ENCODE assay signal across 24 cellular contexts in the genomic region with DNA sequence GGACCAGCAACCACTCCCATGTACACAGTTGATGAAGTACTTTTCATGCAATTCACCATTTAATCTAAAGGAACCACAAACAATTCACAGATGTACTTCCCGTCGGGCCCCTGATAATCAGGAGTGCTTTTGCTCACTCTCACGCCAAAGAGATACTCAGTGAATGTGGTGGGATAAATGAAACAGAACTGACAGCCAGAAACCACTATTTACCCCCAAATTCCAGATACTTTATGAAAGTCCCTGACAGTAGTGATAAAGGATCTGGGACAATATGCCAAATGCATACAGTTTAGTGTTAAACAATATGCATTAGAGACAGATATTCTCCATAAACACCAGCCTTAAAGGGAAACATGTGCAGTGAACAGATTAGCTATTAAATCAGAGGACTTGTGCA.
DNase-seq lines count a peak whose midpoint lies in the region; ATAC-seq, FAIRE-seq and TF ChIP-seq lines count a peak whose summit lies in the region.
"Had no signal": no experiment of that assay in that cellular context is flagged by ENCODE, and none has a peak within 500 bp of the region (broad histone marks: within the 10 kb centered on the region; RNA-seq: fewer than 3 reads in every experiment).

No MANE protein-coding gene starts in this region.

- no peak for TF ChIP-seq CTCF in SK-N-SH (IDR thresholded peaks at IDR 0.05)
- no peak for TF ChIP-seq CTCF in astrocyte (IDR thresholded peaks at IDR 0.05; ENCODE audit: insufficient read depth, low read depth, low read length)
- no peak for TF ChIP-seq CTCF in mesothelial cell of epicardium (IDR thresholded peaks at IDR 0.05; ENCODE audit: unreplicated experiment)

- no peaks in the 10 kb centered on the region for H3K27me3 Mint-ChIP-seq in astrocyte (ENCODE audit: low read depth, unreplicated experiment)
- no peaks in the 10 kb centered on the region for H3K27me3 Mint-ChIP-seq in mesothelial cell of epicardium (ENCODE audit: low read depth)
- H3K27me3 Mint-ChIP-seq: CD4-positive, alpha-beta T cell had no signal

- no peak overlapping the region for H2AFZ ChIP-seq in SK-N-SH (ENCODE audit: low read depth)
- no peak overlapping the region for H2AFZ ChIP-seq in astrocyte (ENCODE audit: low read depth, low read length)

- H3K9me2 ChIP-seq in SK-N-SH = no peaks in the 10 kb centered on the region

- H3K9me3 Mint-ChIP-seq in astrocyte (ENCODE audit: unreplicated experiment) (peaks cover 3% of the 10 kb centered on the region), mesothelial cell of epicardium (peaks cover 6% of the 10 kb centered on the region)
- H3K9me3 Mint-ChIP-seq: CD4-positive, alpha-beta T cell had no signal

- H3K36me3 Mint-ChIP-seq in astrocyte (ENCODE audit: low read depth, unreplicated experiment) (peaks cover 16% of the 10 kb centered on the region), mesothelial cell of epicardium (peaks cover 17% of the 10 kb centered on the region)

- H3K4me1 Mint-ChIP-seq in astrocyte (ENCODE audit: low read depth, unreplicated experiment) (peaks cover 59% of the 10 kb centered on the region), mesothelial cell of epicardium (peaks cover 19% of the 10 kb centered on the region)

- H4K20me1 ChIP-seq in SK-N-SH (ENCODE audit: insufficient read depth) (peaks cover 4% of the 10 kb centered on the region; the same call in 1 of the 2 replicates), astrocyte (ENCODE audit: insufficient read depth, low read length) (peaks cover 7% of the 10 kb centered on the region)
- H4K20me1 ChIP-seq: BLaER1 had no signal

- POLR2A ChIA-PET in SK-N-SH (lab: Yijun Ruan, JAX) = interaction anchor here (1.0 to 1.4 kb wide), 3 partner anchors 9 to 93 kb away, joined by 3 to 6 read pairs (median 6); no protein-coding TSS in a partner anchor

- no peak overlapping the region for H3K27ac Mint-ChIP-seq in astrocyte (ENCODE audit: unreplicated experiment)
- H3K27ac Mint-ChIP-seq in mesothelial cell of epicardium = peak overlapping the region; percentile 27
- H3K27ac Mint-ChIP-seq: CD4-positive, alpha-beta T cell had no signal

- CTCF ChIA-PET in SK-N-SH (lab: Yijun Ruan, JAX) = interaction anchor here (1.0 to 3.7 kb wide), 8 partner anchors 8 to 89 kb away, joined by 3 to 20 read pairs (median 4); no protein-coding TSS in a partner anchor

- peak; percentile 67 for DNase-seq in SK-N-SH
- DNase-seq in astrocyte (ENCODE audit: low read depth) = no peak
- no peak for DNase-seq in mesothelial cell of epicardium (ENCODE audit: low spot score in 2 of 2, unreplicated experiment in 2 of 2)
- DNase-seq in NCI-H2196 treated with DMSO at 0.1 percent for 48 hours (lab: John Stamatoyannopoulos, UW; ENCODE audit: unreplicated experiment) = no peak
- DNase-seq in NCI-H345 treated with DMSO at 0.1 percent for 48 hours (lab: John Stamatoyannopoulos, UW; ENCODE audit: unreplicated experiment) = no peak
- no peak for DNase-seq in UCSD-AML1 (lab: John Stamatoyannopoulos, UW; ENCODE audit: unreplicated experiment)
- DNase-seq: ACHN; CD4-positive, alpha-beta T cell; COR-L47; DMS 273 treated with DMSO at 0.1 percent for 48 hours; DMS79 treated with DMSO at 0.1 percent for 48 hours; NCI-H1105 treated with DMSO at 0.1 percent for 48 hours; NCI-H1694; NCI-H2081; NCI-H2171; NCI-H446; NCI-H526; Right ventricle myocardium superior had no signal

- H3K4me1 ChIP-seq in SK-N-SH (ENCODE audit: control insufficient read depth in 1 of 2, insufficient read depth in 2 of 2, low read depth in 1 of 2, low read length in 1 of 2) (peaks cover 32% of the 10 kb centered on the region in 2 experiments; a peak in 3 of 4 replicates), astrocyte (ENCODE audit: insufficient read depth, low read length) (peaks cover 37% of the 10 kb centered on the region), rectal smooth muscle tissue (ENCODE audit: control insufficient read depth, insufficient read depth, low read length) (peaks cover 10% of the 10 kb centered on the region)
- H3K4me1 ChIP-seq: BLaER1 had no signal

- H3F3A ChIP-seq in SK-N-SH (replicated peaks; ENCODE audit: insufficient read depth) = peaks cover 13% of the 10 kb centered on the region

- H3K4me2 ChIP-seq in SK-N-SH (no peak overlapping the region), astrocyte (ENCODE audit: low read length) (no peak overlapping the region)
- H3K4me2 ChIP-seq: BLaER1, KMS-11 had no signal

- peak overlapping the region; percentile 63 to 96; a peak in 3 of 4 replicates for H3K27ac ChIP-seq in SK-N-SH (ENCODE audit: low read depth in 2 of 2, low read length in 1 of 2)
- H3K27ac ChIP-seq in astrocyte (ENCODE audit: low read depth, low read length) = peak overlapping the region; percentile 76
- peak overlapping the region; percentile 23 for H3K27ac ChIP-seq in rectal smooth muscle tissue (ENCODE audit: low read depth, low read length)
- H3K27ac ChIP-seq: 22Rv1, BLaER1, KMS-11 had no signal

- no peak for ATAC-seq in SK-N-SH treated with all-trans-retinoic acid at 6 μM for 48 hours

- peak overlapping the region; percentile 43 for H3K4me3 Mint-ChIP-seq in astrocyte (ENCODE audit: unreplicated experiment)
- no peak overlapping the region for H3K4me3 Mint-ChIP-seq in mesothelial cell of epicardium
- H3K4me3 Mint-ChIP-seq: CD4-positive, alpha-beta T cell had no signal

- H3K79me2 ChIP-seq in SK-N-SH (ENCODE audit: insufficient read depth) = peaks cover 98% of the 10 kb centered on the region
- H3K79me2 ChIP-seq in astrocyte (ENCODE audit: insufficient read depth, low read length) = peaks cover 55% of the 10 kb centered on the region

- TF ChIP-seq RAD21 in SK-N-SH (IDR thresholded peaks at IDR 0.05; ENCODE audit: low read length) = peak; percentile 1

- peak in 1 of 2 experiments; percentile 91; a peak in 2 of 4 replicates for TF ChIP-seq EP300 in SK-N-SH (IDR thresholded peaks at IDR 0.05; ENCODE audit: borderline replicate concordance in 1 of 2, low read depth in 1 of 2, low read length in 1 of 2)

- WGBS in SK-N-SH (ENCODE audit: low lambda C conversion rate) = 45% methylated on average over 3 of the region's 3 CpGs

- no peak overlapping the region for H3K9ac ChIP-seq in SK-N-SH
- H3K9ac ChIP-seq in astrocyte (ENCODE audit: low read length) = no peak overlapping the region
- H3K9ac ChIP-seq in rectal smooth muscle tissue (ENCODE audit: low read length) = no peak overlapping the region
- H3K9ac ChIP-seq: BLaER1, KMS-11 had no signal

- H3K9me3 ChIP-seq in SK-N-SH (no peaks in the 10 kb centered on the region), astrocyte (ENCODE audit: insufficient read depth, low read depth, low read length) (no peaks in the 10 kb centered on the region)
- H3K9me3 ChIP-seq: BLaER1 had no signal

- H3K4me3 ChIP-seq in SK-N-SH (ENCODE audit: low read depth in 2 of 2, low read length in 1 of 2) (no peak overlapping the region), astrocyte (ENCODE audit: insufficient read depth, low read depth, low read length) (no peak overlapping the region), rectal smooth muscle tissue (ENCODE audit: low read length) (no peak overlapping the region)
- H3K4me3 ChIP-seq: BLaER1 had no signal

- no peak for FAIRE-seq in astrocyte (lab: Jason Lieb, UNC)
- FAIRE-seq: H54 had no signal

- peaks cover 17 to 21% of the 10 kb centered on the region in 2 experiments for H3K36me3 ChIP-seq in SK-N-SH (replicated peaks in 1 of 2; ENCODE audit: control insufficient read depth in 1 of 2, insufficient read depth in 2 of 2, low read length in 1 of 2)
- peaks cover 4% of the 10 kb centered on the region for H3K36me3 ChIP-seq in astrocyte (ENCODE audit: insufficient read depth, low read length)
- no peaks in the 10 kb centered on the region for H3K36me3 ChIP-seq in rectal smooth muscle tissue (ENCODE audit: control insufficient read depth, insufficient read depth, low read length)
- H3K36me3 ChIP-seq: BLaER1 had no signal

- H3K27me3 ChIP-seq in SK-N-SH (ENCODE audit: insufficient read depth) (no peaks in the 10 kb centered on the region), astrocyte (ENCODE audit: insufficient read depth, low read length) (no peaks in the 10 kb centered on the region), rectal smooth muscle tissue (ENCODE audit: control insufficient read depth, insufficient read depth, low read length) (no peaks in the 10 kb centered on the region)
- H3K27me3 ChIP-seq: BLaER1 had no signal

TF ChIP-seq in SK-N-SH, 30 proteins besides CTCF, POLR2A, EP300 and RAD21 (continues in another document):
- TF ChIP-seq TEAD4 (IDR thresholded peaks at IDR 0.05; ENCODE audit: borderline replicate concordance, insufficient read depth) (no peak), ELF1 (IDR thresholded peaks at IDR 0.05) (no peak), YY1 (IDR thresholded peaks at IDR 0.05; ENCODE audit: low read depth) (no peak), EZH2phosphoT487 (IDR thresholded peaks at IDR 0.05; ENCODE audit: borderline replicate concordance, low read depth) (no peak), JUND (IDR thresholded peaks at IDR 0.05) (no peak)
- TF ChIP-seq, protein P1, sequence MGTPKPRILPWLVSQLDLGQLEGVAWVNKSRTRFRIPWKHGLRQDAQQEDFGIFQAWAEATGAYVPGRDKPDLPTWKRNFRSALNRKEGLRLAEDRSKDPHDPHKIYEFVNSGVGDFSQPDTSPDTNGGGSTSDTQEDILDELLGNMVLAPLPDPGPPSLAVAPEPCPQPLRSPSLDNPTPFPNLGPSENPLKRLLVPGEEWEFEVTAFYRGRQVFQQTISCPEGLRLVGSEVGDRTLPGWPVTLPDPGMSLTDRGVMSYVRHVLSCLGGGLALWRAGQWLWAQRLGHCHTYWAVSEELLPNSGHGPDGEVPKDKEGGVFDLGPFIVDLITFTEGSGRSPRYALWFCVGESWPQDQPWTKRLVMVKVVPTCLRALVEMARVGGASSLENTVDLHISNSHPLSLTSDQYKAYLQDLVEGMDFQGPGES (IDR thresholded peaks at IDR 0.05; ENCODE audit: low read depth, low read length) = no peak

TF ChIP-seq in SK-N-SH treated with all-trans-retinoic acid at 6 μM for 48 hours, 23 proteins besides CTCF, POLR2A, EP300 and RAD21:
- TF ChIP-seq ZFP3 (CRISPR knock-in tag; IDR thresholded peaks at IDR 0.05) = no peak
- TF ChIP-seq, protein P2, sequence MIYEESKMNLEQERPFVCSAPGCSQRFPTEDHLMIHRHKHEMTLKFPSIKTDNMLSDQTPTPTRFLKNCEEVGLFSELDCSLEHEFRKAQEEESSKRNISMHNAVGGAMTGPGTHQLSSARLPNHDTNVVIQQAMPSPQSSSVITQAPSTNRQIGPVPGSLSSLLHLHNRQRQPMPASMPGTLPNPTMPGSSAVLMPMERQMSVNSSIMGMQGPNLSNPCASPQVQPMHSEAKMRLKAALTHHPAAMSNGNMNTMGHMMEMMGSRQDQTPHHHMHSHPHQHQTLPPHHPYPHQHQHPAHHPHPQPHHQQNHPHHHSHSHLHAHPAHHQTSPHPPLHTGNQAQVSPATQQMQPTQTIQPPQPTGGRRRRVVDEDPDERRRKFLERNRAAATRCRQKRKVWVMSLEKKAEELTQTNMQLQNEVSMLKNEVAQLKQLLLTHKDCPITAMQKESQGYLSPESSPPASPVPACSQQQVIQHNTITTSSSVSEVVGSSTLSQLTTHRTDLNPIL (CRISPR knock-in tag; IDR thresholded peaks at IDR 0.05; ENCODE audit: low read depth) = no peak
- no peak for TF ChIP-seq RARB (CRISPR knock-in tag; IDR thresholded peaks at IDR 0.05)
- TF ChIP-seq ZNF8 (CRISPR knock-in tag; IDR thresholded peaks at IDR 0.05) = no peak
TF ChIP-seq in SK-N-SH treated with all-trans-retinoic acid at 6 μM for 48 hours: peak in this region for 0.

Comparison
In these comparisons a context has a peak if more than half of its experiments do, and no peak if none do; other contexts are left out.
1. H3K27ac ChIP-seq: peak in every context shown above with its lines; median percentile 80 in SK-N-SH; 76 in astrocyte; 23 in rectal smooth muscle tissue.